20 cellular contexts compared by ENCODE assay signal in genomic region chr19:51333836-51334460, GRCh38. TPM values are rescaled to one million over a fixed set of nuclear protein-coding genes. Genes with fewer than 3 reads are reported as not detected.
A peak's percentile ranks its signal among the peaks of the same experiment; 100 is the strongest.
DNase-seq lines count a peak whose midpoint lies in the region; TF ChIP-seq lines count a peak whose summit lies in the region.
"Had no signal": no experiment of that assay in that cellular context is flagged by ENCODE, and none has a peak within 500 bp of the region (broad histone marks: within the 10 kb centered on the region; RNA-seq: fewer than 3 reads in every experiment).

No MANE protein-coding gene starts in this region.

- intact Hi-C loops in sigmoid colon (cut with DNase I) = no loop called here

- H3K9me3 ChIP-seq in sigmoid colon = peaks cover 0 to 4% (median 0%) of the 10 kb centered on the region in 4 donors
- H3K9me3 ChIP-seq: body of pancreas, gastrocnemius medialis, SJSA1 had no signal

- no peak for TF ChIP-seq EP300 in sigmoid colon (IDR thresholded peaks at IDR 0.05)

- TF ChIP-seq POLR2A in sigmoid colon (IDR thresholded peaks at IDR 0.05) = no peak

- H3K27me3 ChIP-seq in sigmoid colon = peaks cover 2 to 15% (median 13%) of the 10 kb centered on the region in 3 donors
- H3K27me3 ChIP-seq: body of pancreas, SJSA1 had no signal

- peak; percentile 54 for DNase-seq in activated CD4-positive, alpha-beta T cell treated with anti-CD3 and anti-CD28 coated beads for 48 hours
- no peak for DNase-seq in activated CD4-positive, alpha-beta T cell treated with anti-CD3 and anti-CD28 coated beads, Interleukin-2, amount 50 U/mL, for 1 hour
- peak; percentile 38 for DNase-seq in HT-29 (ENCODE audit: low spot score)
- peak; percentile 52 to 75 for DNase-seq in SHP77 (lab: John Stamatoyannopoulos, UW)
- peak; percentile 56 for DNase-seq in iPS-NIHi7 (ENCODE audit: extremely low spot score)
- no peak for DNase-seq in sigmoid colon
- DNase-seq in T1000 (lab: John Stamatoyannopoulos, UW) = no peak
- no peak for DNase-seq in glomerular visceral epithelial cell (ENCODE audit: extremely low spot score)
- DNase-seq: ACHN; activated CD4-positive, alpha-beta T cell treated with anti-CD3 and anti-CD28 coated beads, Interleukin-2, amount 10 ng/mL, durations not matched to agents 24 days and 14 days; activated naive CD4-positive, alpha-beta T cell treated with anti-CD3 and anti-CD28 coated beads, Interleukin-2, amount 10 ng/mL, durations not matched to agents 7 days and 5 days; body of pancreas; CD4-positive, CD25-positive, alpha-beta regulatory T cell; DMS79 treated with DMSO at 0.1 percent for 48 hours; gastrocnemius medialis; left ventricle myocardium superior; NCI-H1105 treated with DMSO at 0.1 percent for 48 hours had no signal

- H3K4me3 ChIP-seq in sigmoid colon = no peak overlapping the region
- H3K4me3 ChIP-seq: body of pancreas, gastrocnemius medialis, SJSA1 had no signal

- TF ChIP-seq CTCF in sigmoid colon (IDR thresholded peaks at IDR 0.05) = no peak

- H3K4me1 ChIP-seq in sigmoid colon = peaks cover 0 to 8% (median 6%) of the 10 kb centered on the region in 4 donors

- no peaks in the 10 kb centered on the region for H3K36me3 ChIP-seq in sigmoid colon
- H3K36me3 ChIP-seq: gastrocnemius medialis, SJSA1 had no signal

- 90 to 93% methylated on average over 13 of the region's 13 CpGs for WGBS in sigmoid colon, 2 donors

- no peak overlapping the region for H3K27ac ChIP-seq in sigmoid colon
- H3K27ac ChIP-seq: body of pancreas, gastrocnemius medialis, SJSA1 had no signal

RNA-seq across cellular contexts. Expression of gene VSIG10L, which starts 8.0 kb away (rescaled TPM):
- 35.1 and 42.6 TPM in 2 replicates for total RNA-seq in HT-29 (2014; rRNA removed; shearing (Covaris generic))
- 1 to 10 TPM in 1 of 4 donors, under 1 TPM in 3; 0.55 to 2.1 (median 0.70) TPM for total RNA-seq in sigmoid colon
- 1 to 10 TPM; 1.2 to 1.9 (median 1.4) TPM for polyA plus RNA-seq in sigmoid colon

RNA-seq across cellular contexts. Expression of gene IGLON5, which starts 22.5 kb away (rescaled TPM):
- not detected in 2 replicates for total RNA-seq in HT-29 (2014; rRNA removed; shearing (Covaris generic))
- total RNA-seq in sigmoid colon = 1 to 10 TPM in 1 of 4 donors, not detected in 3; 1.4 TPM
- polyA plus RNA-seq in sigmoid colon = under 1 TPM in 1 of 3 donors, not detected in 2; 0.26 TPM
- total RNA-seq: body of pancreas; CD4-positive, CD25-positive, alpha-beta regulatory T cell; gastrocnemius medialis; left ventricle myocardium superior; SJSA1 had no signal
- polyA plus RNA-seq: CD4-positive, CD25-positive, alpha-beta regulatory T cell had no signal

RNA-seq across cellular contexts. Expression of gene ETFB, which starts 32.2 kb away (rescaled TPM):
- 375 and 384 TPM in 2 replicates for total RNA-seq in HT-29 (2014; rRNA removed; shearing (Covaris generic))
- total RNA-seq in sigmoid colon = 100 to 1,000 TPM in 2 of 4 donors, 10 to 100 TPM in 2; 59.5 to 158 (median 88.3) TPM
- polyA plus RNA-seq in sigmoid colon = 100 to 1,000 TPM; 170 to 361 (median 210) TPM

RNA-seq across cellular contexts. Expression of gene CLDND2, which starts 34.9 kb away (rescaled TPM):
- total RNA-seq in HT-29 (2014; rRNA removed; shearing (Covaris generic)) = 0.81 and 1.8 TPM in 2 replicates
- total RNA-seq in sigmoid colon = not detected
- polyA plus RNA-seq in sigmoid colon = 1 to 10 TPM in 1 of 3 donors, under 1 TPM in 1, not detected in 1; 0.35 to 3.6 TPM
- total RNA-seq: body of pancreas; CD4-positive, CD25-positive, alpha-beta regulatory T cell; epithelial cell of proximal tubule; gastrocnemius medialis; left ventricle myocardium superior; omental fat pad; SJSA1 had no signal

RNA-seq across cellular contexts. Expression of gene NKG7, which starts 38.5 kb away (rescaled TPM):
- total RNA-seq in HT-29 (2014; rRNA removed; shearing (Covaris generic)) = not detected in 2 replicates
- total RNA-seq in sigmoid colon = 1 to 10 TPM in 2 of 4 donors, not detected in 2; 1.2 to 3.0 TPM
- polyA plus RNA-seq in sigmoid colon = 10 to 100 TPM in 1 of 3 donors, 1 to 10 TPM in 1, not detected in 1; 3.2 to 14.5 TPM
- total RNA-seq: body of pancreas, epithelial cell of proximal tubule, SJSA1 had no signal

Comparison
In these comparisons a context has a peak if more than half of its experiments do, and no peak if none do; other contexts are left out.
1. DNase-seq: peak in activated CD4-positive, alpha-beta T cell treated with anti-CD3 and anti-CD28 coated beads for 48 hours (single experiment), HT-29 (single experiment), SHP77 (2 of 2) and iPS-NIHi7 (single experiment); none in activated CD4-positive, alpha-beta T cell treated with anti-CD3 and anti-CD28 coated beads, Interleukin-2, amount 50 U/mL, for 1 hour (single experiment), sigmoid colon (single experiment), T1000 (single experiment) and glomerular visceral epithelial cell (single experiment).
2. RNA of gene VSIG10L, which starts 8.0 kb away (total RNA-seq): 35.1 to 42.6 TPM in HT-29; 0.55 to 2.1 TPM in sigmoid colon; every median in the first group is over 10 times any median in the second.